Comparison of ENCODE assay signal across 1 cellular context in the genomic region with DNA sequence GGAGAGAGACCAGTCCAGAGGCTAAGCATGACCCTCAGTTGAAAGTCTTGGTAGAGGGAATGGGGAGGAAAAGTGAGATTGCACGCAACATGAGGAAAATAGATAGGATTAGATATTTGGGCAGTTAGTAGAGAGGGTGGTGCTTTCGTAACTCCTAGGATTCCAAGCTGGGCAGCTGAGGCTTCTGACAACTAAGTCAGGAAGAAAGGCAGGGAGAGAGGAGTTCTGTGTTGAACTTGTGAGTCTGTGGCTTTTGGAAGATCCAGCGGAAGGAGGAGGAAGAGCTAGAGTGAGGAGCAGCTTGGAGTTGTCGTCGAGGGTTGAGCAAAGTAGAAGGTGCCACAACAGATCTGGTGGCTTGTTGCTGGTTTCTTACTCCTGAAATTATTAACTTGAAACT.
TF ChIP-seq lines count a peak whose summit lies in the region.

No MANE protein-coding gene starts in this region.

TF ChIP-seq in GM23338, 12 proteins besides CTCF, POLR2A, EP300 and RAD21 (continued from another document):
- no peak for TF ChIP-seq REST (IDR thresholded peaks at IDR 0.05; ENCODE audit: unreplicated experiment)
- no peak for TF ChIP-seq POLR2AphosphoS5 (IDR thresholded peaks at IDR 0.05; ENCODE audit: low read depth)
- TF ChIP-seq STAT1 (IDR thresholded peaks at IDR 0.05; ENCODE audit: unreplicated experiment), result no peak
TF ChIP-seq in GM23338: peak in this region for 0.
